8 cellular contexts compared by ENCODE assay signal in genomic region chr3:190101320-190102117, GRCh38. TPM values are rescaled to one million over a fixed set of nuclear protein-coding genes. Genes with fewer than 3 reads are reported as not detected.
A peak's percentile ranks its signal among the peaks of the same experiment; 100 is the strongest.
DNase-seq lines count a peak whose midpoint lies in the region; ATAC-seq and TF ChIP-seq lines count a peak whose summit lies in the region.

No MANE protein-coding gene starts in this region.

- TF ChIP-seq CTCF in prostate gland (IDR thresholded peaks at IDR 0.05), result no peak

- no peak overlapping the region for H3K4me3 ChIP-seq in prostate gland

- H3K4me1 ChIP-seq in prostate gland (replicated peaks), result no peaks in the 10 kb centered on the region

- H3K27ac ChIP-seq in prostate gland, result peak overlapping the region; percentile 0 to 6

- 46% methylated on average over 8 of the region's 8 CpGs for WGBS in prostate gland

- no peaks in the 10 kb centered on the region for H3K36me3 ChIP-seq in prostate gland

- intact Hi-C loops in prostate gland (cut with DNase I), result no loop called here

- H3K9me3 ChIP-seq in prostate gland, result no peaks in the 10 kb centered on the region

- DNase-seq in NAMALWA (ENCODE audit: low spot score) (peak; percentile 8), dermis blood vessel endothelial cell (peak; percentile 65), prostate gland (ENCODE audit: low spot score) (no peak), NCI-H345 (lab: John Stamatoyannopoulos, UW) (no peak), NCI-H510A (lab: John Stamatoyannopoulos, UW) (no peak)

- peak; percentile 50 for ATAC-seq in GM18505 (IDR thresholded peaks at IDR 0.05; ENCODE audit: unreplicated experiment)
- ATAC-seq in GM18858 (IDR thresholded peaks at IDR 0.05; ENCODE audit: unreplicated experiment), result no peak
- ATAC-seq in HG03571 (IDR thresholded peaks at IDR 0.05; ENCODE audit: unreplicated experiment), result no peak

- H3K27me3 ChIP-seq in prostate gland (replicated peaks; ENCODE audit: insufficient read depth), result no peaks in the 10 kb centered on the region

- TF ChIP-seq POLR2A in GM18505 (IDR thresholded peaks at IDR 0.05; ENCODE audit: borderline replicate concordance, extremely low read depth, insufficient read depth, insufficient read length) (no peak), prostate gland (IDR thresholded peaks at IDR 0.05) (no peak)

RNA-seq across cellular contexts. Expression of gene P3H2, which starts 19.2 kb away (rescaled TPM):
- total RNA-seq in dermis blood vessel endothelial cell (13.1 and 18.5 TPM in 2 replicates), prostate gland (10 to 100 TPM; 20.6 to 82.8 TPM)

Comparison
In these comparisons a context has a peak if more than half of its experiments do, and no peak if none do; other contexts are left out.
1. DNase-seq: peak in NAMALWA (single experiment) and dermis blood vessel endothelial cell (single experiment); none in prostate gland (single experiment), NCI-H345 (single experiment) and NCI-H510A (single experiment).